In genomic region chr1:52179073-52179472, GRCh38 we compare ENCODE assay signal across 1 cellular context.
TF ChIP-seq lines count a peak whose summit lies in the region.

No MANE protein-coding gene starts in this region.

TF ChIP-seq in HEK293, 187 proteins besides CTCF, POLR2A, EP300 and RAD21 (continued from another document):
- TF ChIP-seq ZBTB10 (tag by site-specific recombination; IDR thresholded peaks at IDR 0.05) (no peak), KLF8 (tag by site-specific recombination; IDR thresholded peaks at IDR 0.05) (no peak; the same call in 1 of the 2 replicates), ZNF837 (tag by site-specific recombination; IDR thresholded peaks at IDR 0.05) (no peak), KLF16 (tag by site-specific recombination; IDR thresholded peaks at IDR 0.05) (no peak), ZFP41 (tag by site-specific recombination; IDR thresholded peaks at IDR 0.05; ENCODE audit: borderline replicate concordance) (no peak), HOXA7 (CRISPR knock-in tag; IDR thresholded peaks at IDR 0.05; ENCODE audit: borderline replicate concordance) (no peak), ZNF776 (tag by site-specific recombination; IDR thresholded peaks at IDR 0.05; ENCODE audit: borderline replicate concordance) (no peak)
